Comparison of ENCODE assay signal across 8 cellular contexts in the genomic region with DNA sequence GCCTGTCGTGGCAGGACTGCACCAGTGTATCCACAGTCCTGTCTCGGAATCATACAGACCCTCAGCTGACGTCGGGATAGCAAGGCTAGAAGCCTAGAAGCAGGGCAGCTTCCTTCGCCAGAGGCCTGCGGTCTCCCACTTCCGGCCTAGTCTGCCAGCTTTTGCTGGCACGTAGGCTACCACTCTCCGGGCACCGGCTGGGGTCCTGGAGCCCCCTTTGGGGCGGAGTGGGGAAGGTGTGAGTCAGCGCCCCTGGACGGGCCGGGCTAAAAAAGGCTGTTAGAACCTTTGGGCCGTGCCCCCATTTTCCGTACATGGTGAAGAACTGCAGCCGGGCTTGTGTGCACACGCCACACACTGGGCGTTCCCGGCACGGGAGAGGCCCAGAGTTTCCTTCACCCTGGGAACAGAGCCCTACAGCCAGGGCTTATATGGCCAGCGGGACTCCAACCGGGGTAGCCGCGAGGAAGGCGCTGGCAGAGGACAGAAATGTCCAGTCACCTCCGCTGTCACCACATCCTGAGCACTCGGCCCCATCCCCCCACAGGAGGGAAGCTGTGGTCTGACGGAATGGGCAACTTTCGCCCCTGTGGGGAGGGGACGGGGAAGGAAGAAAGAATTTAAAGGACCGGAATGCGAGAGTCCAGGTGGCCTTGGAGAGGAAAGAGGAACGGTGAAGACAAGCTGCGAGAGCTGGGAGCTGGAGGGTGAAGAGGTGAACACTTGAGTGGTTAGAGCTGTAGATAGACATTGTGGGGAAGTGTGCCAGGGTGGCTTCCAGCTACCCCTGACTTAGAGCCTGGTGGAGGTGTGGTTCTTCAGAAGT. TPM values are rescaled to one million over a fixed set of nuclear protein-coding genes. Genes with fewer than 3 reads are reported as not detected.
DNase-seq lines count a peak whose midpoint lies in the region; ATAC-seq and TF ChIP-seq lines count a peak whose summit lies in the region.

No MANE protein-coding gene starts in this region.

- intact Hi-C loops in right cardiac atrium (cut with DNase I) (no loop called here), sigmoid colon (cut with DNase I) (loop anchor here (10.0 kb wide), 1 partner anchor 122 kb away; a partner anchor contains a TSS)

- DNase-seq in GM06990 (ENCODE audit: extremely low read depth, insufficient read length) (peak; percentile 65), SKM-1 treated with dmso at 0.1 percent for 144 hours (lab: John Stamatoyannopoulos, UW; ENCODE audit: unreplicated experiment) (peak; percentile 86), adipocyte (ENCODE audit: low read depth) (peak; percentile 51), right cardiac atrium (peak; percentile 86 to 90 (median 89)), sigmoid colon (peak; percentile 95), HK-2 (ENCODE audit: unreplicated experiment) (no peak)

- ATAC-seq in HG03442 (IDR thresholded peaks at IDR 0.05; ENCODE audit: unreplicated experiment) (peak; percentile 24), right cardiac atrium (peak; percentile 74 to 76), HG02870 (IDR thresholded peaks at IDR 0.05; ENCODE audit: unreplicated experiment) (no peak)

- TF ChIP-seq POLR2A in sigmoid colon (IDR thresholded peaks at IDR 0.05): peak; percentile 63 to 79

- H3K36me3 ChIP-seq in GM06990 (ENCODE audit: control insufficient read depth, insufficient read depth, low read length) (no peaks in the 10 kb centered on the region), adipocyte (ENCODE audit: control insufficient read depth, insufficient read depth, low read length, severe bottlenecking) (no peaks in the 10 kb centered on the region), sigmoid colon (no peaks in the 10 kb centered on the region)

- H3K4me1 ChIP-seq in adipocyte (ENCODE audit: control insufficient read depth, insufficient read depth, low read length): peaks cover 2% of the 10 kb centered on the region
- H3K4me1 ChIP-seq in right cardiac atrium (ENCODE audit: control insufficient read depth, insufficient read depth, low read length): no peaks in the 10 kb centered on the region
- peaks cover 0 to 17% (median 13%) of the 10 kb centered on the region in 4 donors for H3K4me1 ChIP-seq in sigmoid colon

- H3K9ac ChIP-seq in adipocyte (ENCODE audit: low read length): peak overlapping the region; percentile 77

- peak overlapping the region; percentile 45 for H3K4me3 ChIP-seq in GM06990 (replicated peaks; ENCODE audit: low read depth, low read length)
- peak overlapping the region; percentile 56 for H3K4me3 ChIP-seq in adipocyte (ENCODE audit: low read length)
- peak overlapping the region; percentile 30 for H3K4me3 ChIP-seq in right cardiac atrium (ENCODE audit: low read length)
- peak overlapping the region; percentile 22 to 48 (median 44) for H3K4me3 ChIP-seq in sigmoid colon

- 1% methylated on average over 35 of the region's 35 CpGs for WGBS in right cardiac atrium
- 2 to 14% methylated on average over 35 of the region's 35 CpGs for WGBS in sigmoid colon, 2 donors

- H3K9me3 ChIP-seq in adipocyte (ENCODE audit: control insufficient read depth, low read length): no peaks in the 10 kb centered on the region
- H3K9me3 ChIP-seq in right cardiac atrium (ENCODE audit: control insufficient read depth, low read length): no peaks in the 10 kb centered on the region
- no peaks in the 10 kb centered on the region for H3K9me3 ChIP-seq in sigmoid colon

- peak overlapping the region; percentile 97 for H3K27ac ChIP-seq in right cardiac atrium (ENCODE audit: low read length)
- peak overlapping the region; percentile 89 to 92 (median 91) for H3K27ac ChIP-seq in sigmoid colon

- TF ChIP-seq EP300 in sigmoid colon (IDR thresholded peaks at IDR 0.05): no peak

- TF ChIP-seq CTCF in GM06990 (IDR thresholded peaks at IDR 0.05; ENCODE audit: insufficient read depth, low read length, poor library complexity, severe bottlenecking) (no peak), sigmoid colon (IDR thresholded peaks at IDR 0.05) (no peak)

- H3K27me3 ChIP-seq in GM06990 (replicated peaks; ENCODE audit: control insufficient read depth, insufficient read depth, low read length) (no peaks in the 10 kb centered on the region), adipocyte (replicated peaks; ENCODE audit: control insufficient read depth, insufficient read depth, low read length) (no peaks in the 10 kb centered on the region), right cardiac atrium (ENCODE audit: control insufficient read depth, insufficient read depth) (no peaks in the 10 kb centered on the region), sigmoid colon (no peaks in the 10 kb centered on the region)

RNA-seq across cellular contexts. Expression of a gene that starts 4.6 kb away (rescaled TPM):
- 10 to 100 TPM in 3 of 4 donors, 1 to 10 TPM in 1; 9.0 to 16.6 (median 15.4) TPM for total RNA-seq in right cardiac atrium
- polyA plus RNA-seq in right cardiac atrium: 16.5 TPM
- total RNA-seq in sigmoid colon: 1 to 10 TPM; 1.4 to 3.1 (median 1.8) TPM
- polyA plus RNA-seq in sigmoid colon: 10 to 100 TPM in 2 of 3 donors, 1 to 10 TPM in 1; 7.7 to 24.0 (median 13.6) TPM

RNA-seq across cellular contexts. Expression of a gene that starts 4.6 kb away (rescaled TPM):
- total RNA-seq in right cardiac atrium (10 to 100 TPM; 83.0 to 96.4 (median 87.0) TPM), sigmoid colon (10 to 100 TPM; 39.0 to 65.1 (median 48.9) TPM)
- polyA plus RNA-seq in right cardiac atrium (89.0 TPM), sigmoid colon (100 to 1,000 TPM in 1 of 3 donors, 10 to 100 TPM in 2; 61.7 to 185 (median 88.9) TPM)

RNA-seq across cellular contexts. Expression of a gene that starts 19.0 kb away (rescaled TPM):
- 10 to 100 TPM in 3 of 4 donors, 1 to 10 TPM in 1; 9.0 to 12.1 (median 11.0) TPM for total RNA-seq in right cardiac atrium
- 8.5 TPM for polyA plus RNA-seq in right cardiac atrium
- 10 to 100 TPM in 2 of 4 donors, 1 to 10 TPM in 2; 7.7 to 13.0 (median 10.4) TPM for total RNA-seq in sigmoid colon
- polyA plus RNA-seq in sigmoid colon: 1 to 10 TPM; 4.8 to 9.8 (median 6.0) TPM

RNA-seq across cellular contexts. Expression of a gene that starts 32.9 kb away (rescaled TPM):
- total RNA-seq in right cardiac atrium (1 to 10 TPM; 2.1 to 3.1 (median 2.4) TPM), sigmoid colon (10 to 100 TPM in 2 of 4 donors, 1 to 10 TPM in 2; 4.1 to 14.6 (median 10.9) TPM)
- polyA plus RNA-seq in right cardiac atrium (3.0 TPM), sigmoid colon (10 to 100 TPM in 1 of 3 donors, 1 to 10 TPM in 2; 1.2 to 20.2 (median 1.4) TPM)

RNA-seq across cellular contexts. Expression of a gene that starts 43.6 kb away (rescaled TPM):
- total RNA-seq in right cardiac atrium: 10 to 100 TPM; 17.4 to 20.1 (median 18.1) TPM
- polyA plus RNA-seq in right cardiac atrium: 14.2 TPM
- 10 to 100 TPM; 14.4 to 25.0 (median 23.6) TPM for total RNA-seq in sigmoid colon
- 10 to 100 TPM; 23.4 to 24.6 (median 24.3) TPM for polyA plus RNA-seq in sigmoid colon
